Comparison of ENCODE assay signal across 24 cellular contexts in genomic region chr20:50230184-50230583, GRCh38.
"Had no signal": no experiment of that assay in that cellular context is flagged by ENCODE, and none has a peak within 500 bp of the region (broad histone marks: within the 10 kb centered on the region; RNA-seq: fewer than 3 reads in every experiment).

No MANE protein-coding gene starts in this region.

- H3K9me3 ChIP-seq: esophagus muscularis mucosa, prostate gland, right atrium auricular region, spleen, tibial artery had no signal

- H3K4me3 ChIP-seq: esophagus muscularis mucosa, prostate gland, right atrium auricular region, spleen, tibial artery had no signal

- ATAC-seq: activated CD4-positive, alpha-beta T cell treated with anti-CD3 and anti-CD28 coated beads for 36 hours; activated T-cell treated with anti-CD3 and anti-CD28 coated beads, Interleukin-2, amount 50 U/mL, for 4 hours; left ventricle myocardium superior; stimulated activated naive CD8-positive, alpha-beta T cell treated with anti-CD3 and anti-CD28 coated beads, Interleukin-15, amount 100 ng/mL, for 72 hours had no signal

- H3K36me3 ChIP-seq: esophagus muscularis mucosa, prostate gland, right atrium auricular region, spleen, tibial artery had no signal

- H3K27me3 Mint-ChIP-seq: activated naive CD8-positive, alpha-beta T cell treated with anti-CD3 and anti-CD28 coated beads for 36 hours; stimulated activated naive CD8-positive, alpha-beta T cell treated with anti-CD3 and anti-CD28 coated beads, Interleukin-15, amount 100 ng/mL, for 72 hours had no signal

- H3K27ac Mint-ChIP-seq: activated B cell treated with CpG ODN at 0.5 μM for 24 hours; activated CD4-positive, alpha-beta T cell treated with anti-CD3 and anti-CD28 coated beads for 36 hours; activated naive CD8-positive, alpha-beta T cell treated with anti-CD3 and anti-CD28 coated beads for 36 hours; memory B cell; nephron had no signal

- H3K4me1 ChIP-seq: prostate gland had no signal

- H3K9me3 Mint-ChIP-seq: activated B cell treated with CpG ODN at 0.5 μM for 24 hours; activated naive CD8-positive, alpha-beta T cell treated with anti-CD3 and anti-CD28 coated beads for 36 hours; activated T-cell treated with anti-CD3 and anti-CD28 coated beads, Interleukin-2, amount 50 U/mL, for 4 hours; memory B cell; nephron; stimulated activated naive CD8-positive, alpha-beta T cell treated with anti-CD3 and anti-CD28 coated beads, Interleukin-15, amount 100 ng/mL, for 72 hours had no signal

- DNase-seq: activated B cell treated with CpG ODN at 0.5 μM for 24 hours; activated CD4-positive, alpha-beta T cell treated with anti-CD3 and anti-CD28 coated beads for 36 hours; activated CD4-positive, alpha-beta T cell treated with anti-CD3 and anti-CD28 coated beads, Interleukin-2, amount 50 U/mL, for 4 hours; activated CD8-positive, alpha-beta memory T cell treated with anti-CD3 and anti-CD28 coated beads for 24 hours; activated CD8-positive, alpha-beta memory T cell treated with anti-CD3 and anti-CD28 coated beads, Interleukin-2, amount 50 U/mL, for 4 hours; activated naive CD4-positive, alpha-beta T cell treated with Interleukin-2 at 50 U/mL for 16 hours; activated naive CD8-positive, alpha-beta T cell treated with anti-CD3 and anti-CD28 coated beads for 36 hours; activated T-cell treated with anti-CD3 and anti-CD28 coated beads, Interleukin-2, amount 50 U/mL, for 4 hours; central memory CD4-positive, alpha-beta T cell; dermis blood vessel endothelial cell; effector CD8-positive, alpha-beta T cell; hypothalamus; left ventricle myocardium superior; spleen; stimulated activated CD4-positive, alpha-beta T cell treated with anti-CD3 and anti-CD28 coated beads, Interleukin-4, amount 100 ng/mL, for 1 hour; stimulated activated naive CD8-positive, alpha-beta T cell treated with anti-CD3 and anti-CD28 coated beads, Interleukin-15, amount 100 ng/mL, for 72 hours; T-helper 1 cell; T-helper 9 cell had no signal

- H3K4me3 Mint-ChIP-seq: activated B cell treated with CpG ODN at 0.5 μM for 24 hours; activated CD4-positive, alpha-beta T cell treated with anti-CD3 and anti-CD28 coated beads for 36 hours; activated naive CD8-positive, alpha-beta T cell treated with anti-CD3 and anti-CD28 coated beads for 36 hours; activated T-cell treated with anti-CD3 and anti-CD28 coated beads, Interleukin-2, amount 50 U/mL, for 4 hours; memory B cell; nephron; stimulated activated naive CD8-positive, alpha-beta T cell treated with anti-CD3 and anti-CD28 coated beads, Interleukin-15, amount 100 ng/mL, for 72 hours had no signal

- H3K4me1 Mint-ChIP-seq: activated B cell treated with CpG ODN at 0.5 μM for 24 hours, memory B cell, nephron had no signal

- H3K27ac ChIP-seq: esophagus muscularis mucosa, prostate gland, right atrium auricular region, tibial artery had no signal

- H3K36me3 Mint-ChIP-seq: activated naive CD8-positive, alpha-beta T cell treated with anti-CD3 and anti-CD28 coated beads for 36 hours; memory B cell had no signal

- H3K27me3 ChIP-seq: esophagus muscularis mucosa, right atrium auricular region had no signal
